ENCODE assay signal across 23 cellular contexts in genomic region chr2:932320-933221, GRCh38. TPM values are rescaled to one million over a fixed set of nuclear protein-coding genes. Genes with fewer than 3 reads are reported as not detected.
A peak's percentile ranks its signal among the peaks of the same experiment; 100 is the strongest.
DNase-seq lines count a peak whose midpoint lies in the region; ATAC-seq and TF ChIP-seq lines count a peak whose summit lies in the region.
"Had no signal": no experiment of that assay in that cellular context is flagged by ENCODE, and none has a peak within 500 bp of the region (broad histone marks: within the 10 kb centered on the region; RNA-seq: fewer than 3 reads in every experiment).

No MANE protein-coding gene starts in this region.

- H3K9ac ChIP-seq in HUES64 (ENCODE audit: low read depth, low read length) (0 out of 2 replicates have a peak overlapping the region, but pooled peaks have one; percentile 2), neural cell (ENCODE audit: low read length) (no peak overlapping the region)

- DNase-seq in ELF-1 (ENCODE audit: low read depth, low spot score) (peak; percentile 29), hepatocyte (ENCODE audit: low spot score) (no peak), HK-2 (ENCODE audit: unreplicated experiment) (no peak), 8988T (no peak)
- DNase-seq: AML-193, DMS53, GF-D8, HFFc6, Karpas-422, MV-4-11, NCI-H1694, NCI-H2081, NCI-H2171 treated with DMSO at 0.1 percent for 48 hours, NCI-H524 treated with DMSO at 0.1 percent for 48 hours, OCI-M1, SJCRH30 had no signal

- H3K36me3 ChIP-seq in HUES64 (ENCODE audit: insufficient read depth, low read length) (no peaks in the 10 kb centered on the region), hepatocyte (replicated peaks; ENCODE audit: insufficient read depth, low read depth) (no peaks in the 10 kb centered on the region), neural cell (ENCODE audit: insufficient read depth, low read length) (no peaks in the 10 kb centered on the region)
- H3K36me3 ChIP-seq: SJCRH30 had no signal

- H3K4me3 ChIP-seq in HUES64 (ENCODE audit: low read length), result no peak overlapping the region
- no peak overlapping the region for H3K4me3 ChIP-seq in hepatocyte
- no peak overlapping the region for H3K4me3 ChIP-seq in neural cell (ENCODE audit: low read length)
- H3K4me3 ChIP-seq: SJCRH30 had no signal

- H2AFZ ChIP-seq in hepatocyte, result peak overlapping the region; percentile 8
- H2AFZ ChIP-seq in neural cell (ENCODE audit: low read depth, low read length), result peak overlapping the region; percentile 24

- 57% methylated on average over 30 of the region's 34 CpGs for WGBS in HUES64
- WGBS in hepatocyte (ENCODE audit: low lambda C conversion rate, missing lambda C conversion rate), result 56% methylated on average over 21 of the region's 34 CpGs

- ATAC-seq in HG03175 (IDR thresholded peaks at IDR 0.05; ENCODE audit: unreplicated experiment), result no peak
- no peak for ATAC-seq in GM19324 (IDR thresholded peaks at IDR 0.05; ENCODE audit: low FRiP score, unreplicated experiment)

- no peak for TF ChIP-seq EP300 in neural cell (conservative IDR thresholded peaks at IDR 0.05; ENCODE audit: poor library complexity, severe bottlenecking)

- H4K20me1 ChIP-seq in hepatocyte (ENCODE audit: insufficient read depth, poor library complexity, severe bottlenecking) (no peaks in the 10 kb centered on the region), neural cell (ENCODE audit: insufficient read depth) (no peaks in the 10 kb centered on the region)

- TF ChIP-seq CTCF in hepatocyte (IDR thresholded peaks at IDR 0.05; ENCODE audit: poor library complexity) (no peak), neural cell (IDR thresholded peaks at IDR 0.05; ENCODE audit: poor library complexity, severe bottlenecking) (no peak)

- H3K9me2 ChIP-seq in hepatocyte (replicated peaks; ENCODE audit: insufficient read depth), result no peaks in the 10 kb centered on the region
- H3K9me2 ChIP-seq in neural cell (ENCODE audit: insufficient read depth, low read length), result no peaks in the 10 kb centered on the region

- H3K79me2 ChIP-seq in hepatocyte, result no peaks in the 10 kb centered on the region
- H3K79me2 ChIP-seq in neural cell (replicated peaks; ENCODE audit: insufficient read depth, low read length), result no peaks in the 10 kb centered on the region

- H3K4me1 ChIP-seq in HUES64 (ENCODE audit: insufficient read depth, low read length) (peaks cover 7% of the 10 kb centered on the region), hepatocyte (ENCODE audit: insufficient read depth) (no peaks in the 10 kb centered on the region)
- H3K4me1 ChIP-seq: SJCRH30 had no signal

- H3K9me3 ChIP-seq in HUES64 (ENCODE audit: insufficient read depth, low read depth, low read length) (0 out of 2 replicates have a peak, but pooled peaks cover 2% of the 10 kb centered on the region), hepatocyte (ENCODE audit: low read depth) (no peaks in the 10 kb centered on the region), neural cell (ENCODE audit: low read length) (no peaks in the 10 kb centered on the region)
- H3K9me3 ChIP-seq: SJCRH30 had no signal

- H3K27me3 ChIP-seq in HUES64 (ENCODE audit: insufficient read depth, low read length) (peaks cover 4% of the 10 kb centered on the region), hepatocyte (no peaks in the 10 kb centered on the region), neural cell (ENCODE audit: insufficient read depth, low read depth, low read length) (no peaks in the 10 kb centered on the region)

- H3K27ac ChIP-seq in HUES64 (ENCODE audit: low read depth, low read length) (peak overlapping the region; percentile 69; the same call in 1 of the 2 replicates), hepatocyte (no peak overlapping the region), neural cell (ENCODE audit: low read length) (no peak overlapping the region)
- H3K27ac ChIP-seq: C4-2B, SJCRH30 had no signal

- H3K4me2 ChIP-seq in hepatocyte, result no peak overlapping the region
- H3K4me2 ChIP-seq in neural cell (ENCODE audit: low read length), result no peak overlapping the region

- TF ChIP-seq RAD21 in neural cell (conservative IDR thresholded peaks at IDR 0.05), result no peak

- no peaks in the 10 kb centered on the region for H3F3A ChIP-seq in neural cell (ENCODE audit: insufficient read depth, low read length, poor library complexity, severe bottlenecking)

TF ChIP-seq in neural cell, 6 proteins besides CTCF, POLR2A, EP300 and RAD21:
- TF ChIP-seq TAF1 (IDR thresholded peaks at IDR 0.05; ENCODE audit: low read depth), result no peak
- TF ChIP-seq EZH2 (IDR thresholded peaks at IDR 0.05; ENCODE audit: borderline replicate concordance, insufficient read depth, low read length, poor library complexity, severe bottlenecking), result no peak
- TF ChIP-seq POLR2AphosphoS5 (IDR thresholded peaks at IDR 0.05), result peak; percentile 18
- TF ChIP-seq REST (IDR thresholded peaks at IDR 0.05; ENCODE audit: borderline replicate concordance), result peak; percentile 87

RNA-seq across cellular contexts. Expression of gene SNTG2, which starts 18.1 kb away (rescaled TPM):
- polyA plus RNA-seq in HUES64 (2013, experiment 1 of 2), result 4.2 TPM
- polyA plus RNA-seq in HUES64 (2013, experiment 2 of 2), result 3.7 TPM
- not detected in 2 replicates for total RNA-seq in hepatocyte
- polyA plus RNA-seq in hepatocyte (not detected in 2 replicates), neural cell (0.42 TPM in 1 of 2 replicates, not detected in the other)
- not detected in 2 replicates for polyA minus RNA-seq in neural cell
- total RNA-seq: H4, HFFc6, M059J, SJCRH30 had no signal
